In genomic region chr9:107833295-107833694, GRCh38 we compare ENCODE assay signal across 21 cellular contexts.
DNase-seq lines count a peak whose midpoint lies in the region; ATAC-seq and TF ChIP-seq lines count a peak whose summit lies in the region.
"Had no signal": no experiment of that assay in that cellular context is flagged by ENCODE, and none has a peak within 500 bp of the region (broad histone marks: within the 10 kb centered on the region; RNA-seq: fewer than 3 reads in every experiment).

No MANE protein-coding gene starts in this region.

- H3K79me1 ChIP-seq in IMR-90 (ENCODE audit: low read depth in 1 of 2, low read length in 2 of 2), result no peaks in the 10 kb centered on the region

- H2BK20ac ChIP-seq in IMR-90 (ENCODE audit: low read depth, low read length), result no peak overlapping the region

- no peak overlapping the region for H3K9ac ChIP-seq in IMR-90 (ENCODE audit: low read depth, low read length)
- H3K9ac ChIP-seq: SK-N-SH had no signal

- H2BK5ac ChIP-seq in IMR-90 (ENCODE audit: low read depth, low read length, poor library complexity, severe bottlenecking), result no peak overlapping the region

- no peak overlapping the region for H2BK15ac ChIP-seq in IMR-90 (ENCODE audit: low read depth, low read length)

- H3K14ac ChIP-seq in IMR-90 (replicated peaks; ENCODE audit: low read depth, low read length), result no peak overlapping the region

- no peak overlapping the region for H3K23ac ChIP-seq in IMR-90 (ENCODE audit: low read depth, low read length)

- H3K9me3 ChIP-seq in IMR-90 (ENCODE audit: control insufficient read depth, insufficient read depth, low read length) (no peaks in the 10 kb centered on the region), right lobe of liver (no peaks in the 10 kb centered on the region)
- H3K9me3 ChIP-seq: BE2C, SK-N-SH had no signal

- intact Hi-C loops in IMR-90 (cut with micrococcal nuclease) (loop anchor here (5.0 kb wide), 1 partner anchor 196 kb away; no protein-coding TSS in a partner anchor), right lobe of liver (cut with DNase I) (no loop called here)

- dilution Hi-C loops in IMR-90 (cut with HindIII; ENCODE audit: low sequenced_read_pairs, unreplicated experiment), result no loop called here

- H3K27ac ChIP-seq in IMR-90 (ENCODE audit: insufficient read depth, low read length), result no peak overlapping the region
- H3K27ac ChIP-seq in right lobe of liver, result no peak overlapping the region

- H3K18ac ChIP-seq in IMR-90 (ENCODE audit: low read depth, low read length), result no peak overlapping the region

- H3K4ac ChIP-seq in IMR-90 (ENCODE audit: low read depth, low read length), result no peak overlapping the region

- H3K4me2 ChIP-seq in IMR-90 (ENCODE audit: low read depth, low read length), result no peak overlapping the region
- H3K4me2 ChIP-seq: SK-N-SH had no signal

- no peak overlapping the region for H4K8ac ChIP-seq in IMR-90 (ENCODE audit: low read depth in 2 of 2, low read length in 2 of 2)

- no CpG with 5 or more reads among the region's 4 CpGs for WGBS in IMR-90 (ENCODE audit: extremely low coverage in 2 of 2, insufficient read length in 1 of 2), 2 experiments
- WGBS in right lobe of liver (ENCODE audit: insufficient coverage, low coverage, low lambda C conversion rate, missing lambda C conversion rate), result 52% methylated on average over 4 of the region's 4 CpGs

- TF ChIP-seq CTCF in IMR-90 (conservative IDR thresholded peaks at IDR 0.05; ENCODE audit: low read depth, low read length) (no peak), right lobe of liver (IDR thresholded peaks at IDR 0.05) (no peak)

- no TSS peak for BruUV-seq in IMR-90 (replicated peaks; lab: Mats Ljungman, UMichigan)

- H3K9me1 ChIP-seq in IMR-90 (ENCODE audit: insufficient read depth, low read length), result no peaks in the 10 kb centered on the region

- no peak overlapping the region for H4K91ac ChIP-seq in IMR-90 (ENCODE audit: insufficient read depth, low read depth, low read length)

- ATAC-seq in IMR-90 (ENCODE audit: low read depth), result peak; percentile 51; the same call in 1 of the 2 replicates
- peak; percentile 66 to 80 (median 68) for ATAC-seq in right lobe of liver
- ATAC-seq in GM18519 (IDR thresholded peaks at IDR 0.05; ENCODE audit: low FRiP score, unreplicated experiment), result no peak
- ATAC-seq in GM21619 (IDR thresholded peaks at IDR 0.05; ENCODE audit: unreplicated experiment), result no peak
- ATAC-seq: Panc1 had no signal

- no peak overlapping the region for H2AK5ac ChIP-seq in IMR-90 (ENCODE audit: low read depth, low read length)

- H4K5ac ChIP-seq in IMR-90 (ENCODE audit: low read depth, low read length), result no peak overlapping the region

- no peak overlapping the region for H3K56ac ChIP-seq in IMR-90 (ENCODE audit: extremely low read depth, insufficient read depth, low read length)

- CTCF ChIA-PET in IMR-90 (lab: Yijun Ruan, JAX), result no interaction called here

- POLR2A ChIA-PET in IMR-90 (lab: Charles Lee; ENCODE audit: unreplicated experiment), result no interaction called here

- H3K27me3 ChIP-seq in IMR-90 (ENCODE audit: control insufficient read depth, insufficient read depth, low read length), result no peaks in the 10 kb centered on the region
- H3K27me3 ChIP-seq in right lobe of liver, result no peaks in the 10 kb centered on the region
- H3K27me3 ChIP-seq: BE2C, MG63 had no signal

- TF ChIP-seq POLR2A in IMR-90 (IDR thresholded peaks at IDR 0.05; ENCODE audit: low read depth, low read length), result no peak
- TF ChIP-seq POLR2A in right lobe of liver (IDR thresholded peaks at IDR 0.05), result no peak

- no peak overlapping the region for H2AFZ ChIP-seq in IMR-90 (replicated peaks; ENCODE audit: low read length, poor library complexity)

- H3K4me3 ChIP-seq in IMR-90 (ENCODE audit: insufficient read depth, low read depth, low read length), result no peak overlapping the region
- H3K4me3 ChIP-seq in right lobe of liver, result no peak overlapping the region
- H3K4me3 ChIP-seq: MG63 had no signal

- in situ Hi-C loops in IMR-90 (cut with MboI; ENCODE audit: low sequenced_read_pairs), result no loop called here

- DNase-seq in IMR-90, result peak; percentile 5
- peak; percentile 90 for DNase-seq in fibroblast of gingiva (ENCODE audit: low read depth)
- DNase-seq in right lobe of liver, result no peak
- peak; percentile 24 for DNase-seq in stromal cell of bone marrow (ENCODE audit: low read depth)
- no peak for DNase-seq in DMS153 treated with DMSO at 0.1 percent for 48 hours (lab: John Stamatoyannopoulos, UW; ENCODE audit: unreplicated experiment)
- DNase-seq: ACHN; BE2C; CD4-positive, alpha-beta T cell; DMS79; GOT3; MG63; NCI-H1105 treated with DMSO at 0.1 percent for 48 hours; NCI-H1694 treated with DMSO at 0.1 percent for 48 hours; NCI-H2107; NCI-H226; NCI-H524 treated with DMSO at 0.1 percent for 48 hours; Right ventricle myocardium superior; SK-N-SH had no signal

- no peaks in the 10 kb centered on the region for H4K20me1 ChIP-seq in IMR-90 (ENCODE audit: insufficient read depth, low read length)

- no peaks in the 10 kb centered on the region for H3K36me3 ChIP-seq in IMR-90 (ENCODE audit: control insufficient read depth, insufficient read depth, low read length)
- H3K36me3 ChIP-seq in right lobe of liver, result no peaks in the 10 kb centered on the region
- H3K36me3 ChIP-seq: BE2C, MG63 had no signal

- H2BK120ac ChIP-seq in IMR-90 (ENCODE audit: low read depth, low read length), result no peak overlapping the region

- TF ChIP-seq RAD21 in IMR-90 (IDR thresholded peaks at IDR 0.05; ENCODE audit: low read length), result no peak

- no peak overlapping the region for H2AK9ac ChIP-seq in IMR-90 (replicated peaks; ENCODE audit: low read depth, low read length, poor library complexity)

- H3K4me1 ChIP-seq in IMR-90 (ENCODE audit: control insufficient read depth, insufficient read depth, low read length) (no peaks in the 10 kb centered on the region; the same call in 1 of the 2 replicates), right lobe of liver (peaks cover 0 to 22% (median 2%) of the 10 kb centered on the region in 4 donors)
- H3K4me1 ChIP-seq: BE2C had no signal

TF ChIP-seq in IMR-90, 13 proteins besides CTCF, POLR2A, EP300 and RAD21:
- no peak for TF ChIP-seq MXI1 (IDR thresholded peaks at IDR 0.05; ENCODE audit: borderline replicate concordance, low read depth, low read length)

Comparison
In these comparisons a context has a peak if more than half of its experiments do, and no peak if none do; other contexts are left out.
1. ATAC-seq: peak in IMR-90 (single experiment) and right lobe of liver (4 of 4); none in GM18519 (single experiment) and GM21619 (single experiment).
2. DNase-seq: peak in IMR-90 (single experiment), fibroblast of gingiva (single experiment) and stromal cell of bone marrow (single experiment); none in right lobe of liver (0 of 3) and DMS153 treated with DMSO at 0.1 percent for 48 hours (single experiment).